ENCODE assay signal across 8 cellular contexts in the genomic region with DNA sequence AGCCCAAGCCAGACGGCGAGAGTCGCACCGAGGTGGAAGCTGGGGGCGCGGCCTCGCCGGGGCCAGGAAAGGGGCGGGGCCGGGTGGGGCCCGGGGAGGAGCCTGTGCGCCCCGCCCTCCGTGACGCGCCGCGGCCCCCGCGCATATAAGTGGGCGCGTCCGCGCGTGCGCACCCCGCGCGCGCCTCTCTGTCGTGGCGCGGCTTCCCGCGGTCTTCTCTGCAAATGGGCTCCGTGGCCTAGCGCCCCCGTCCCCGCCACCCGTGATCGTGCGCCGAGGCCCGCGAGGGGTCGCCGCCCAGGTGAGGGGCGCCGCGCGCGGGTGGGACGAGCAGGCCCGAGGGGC. TPM values are rescaled to one million over a fixed set of nuclear protein-coding genes. Genes with fewer than 3 reads are reported as not detected.
DNase-seq lines count a peak whose midpoint lies in the region; ATAC-seq lines count a peak whose summit lies in the region.

A gene with protein sequence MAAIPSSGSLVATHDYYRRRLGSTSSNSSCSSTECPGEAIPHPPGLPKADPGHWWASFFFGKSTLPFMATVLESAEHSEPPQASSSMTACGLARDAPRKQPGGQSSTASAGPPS (plus strand): TSS at position 172 of the 345 bp plus-strand sequence. CDS start 544 bp downstream, outside the sequence.

- no peaks in the 10 kb centered on the region for H3K27me3 Mint-ChIP-seq in activated CD4-positive, alpha-beta T cell treated with anti-CD3 and anti-CD28 coated beads for 36 hours

- intact Hi-C loops in activated CD4-positive, alpha-beta T cell treated with anti-CD3 and anti-CD28 coated beads for 36 hours (cut with DNase I, micrococcal nuclease) = loop anchor here (1.0 to 5.0 kb wide), 17 partner anchors 17 to 734 kb away; a partner anchor contains a TSS
- intact Hi-C loops in left colon (cut with DNase I, micrococcal nuclease) = no loop called here

- H3K9me3 Mint-ChIP-seq in activated CD4-positive, alpha-beta T cell treated with anti-CD3 and anti-CD28 coated beads for 36 hours (ENCODE audit: low read depth) = peaks cover 4% of the 10 kb centered on the region

- peaks cover 10% of the 10 kb centered on the region for H3K4me1 Mint-ChIP-seq in activated CD4-positive, alpha-beta T cell treated with anti-CD3 and anti-CD28 coated beads for 36 hours

- CTCF ChIA-PET in activated CD4-positive, alpha-beta T cell treated with anti-CD3 and anti-CD28 coated beads for 36 hours (lab: Charles Lee) = interaction anchor here (0.7 to 4.0 kb wide), 4 partner anchors 17 to 560 kb away, joined by 3 to 21 read pairs (median 4); a partner anchor contains a TSS

- H3K4me3 Mint-ChIP-seq in activated CD4-positive, alpha-beta T cell treated with anti-CD3 and anti-CD28 coated beads for 36 hours = peak within 1 kb of the TSS; percentile 77

- ATAC-seq in HG02870 (IDR thresholded peaks at IDR 0.05; ENCODE audit: unreplicated experiment) (peak; percentile 62), left colon (peak; percentile 78)
- peak; percentile 80 for ATAC-seq in activated CD4-positive, alpha-beta T cell treated with anti-CD3 and anti-CD28 coated beads for 36 hours

- peak within 1 kb of the TSS; percentile 85 for H3K27ac ChIP-seq in cingulate gyrus (ENCODE audit: low read depth, low read length)

- POLR2A ChIA-PET in activated CD4-positive, alpha-beta T cell treated with anti-CD3 and anti-CD28 coated beads for 36 hours (lab: Charles Lee) = interaction anchor here (0.5 to 0.6 kb wide), 2 partner anchors 83 to 431 kb away, joined by 3 to 4 read pairs; no protein-coding TSS in a partner anchor

- H3K36me3 Mint-ChIP-seq in activated CD4-positive, alpha-beta T cell treated with anti-CD3 and anti-CD28 coated beads for 36 hours (ENCODE audit: low read depth) = peaks cover 29% of the 10 kb centered on the region

- DNase-seq in NCI-H2107 (lab: John Stamatoyannopoulos, UW) = peak; percentile 85
- no peak for DNase-seq in NCI-H2107 treated with DMSO at 0.1 percent for 48 hours (lab: John Stamatoyannopoulos, UW; ENCODE audit: unreplicated experiment)
- peak; percentile 58 for DNase-seq in NCI-H2196 treated with DMSO at 0.1 percent for 48 hours (lab: John Stamatoyannopoulos, UW; ENCODE audit: unreplicated experiment)
- peak; percentile 93 for DNase-seq in activated CD4-positive, alpha-beta T cell treated with anti-CD3 and anti-CD28 coated beads for 36 hours
- peak; percentile 71 to 88 for DNase-seq in left colon
- DNase-seq in stimulated activated CD4-positive, alpha-beta T cell treated with anti-CD3 and anti-CD28 coated beads, Interleukin-1b, Interleukin-23, amount 100 ng/mL, for 1 hour (ENCODE audit: low read depth in 2 of 2) = peak; percentile 75 to 78

- peak within 1 kb of the TSS; percentile 78 for H3K27ac Mint-ChIP-seq in activated CD4-positive, alpha-beta T cell treated with anti-CD3 and anti-CD28 coated beads for 36 hours

RNA-seq across cellular contexts. Expression of the gene that starts here (rescaled TPM):
- total RNA-seq in activated CD4-positive, alpha-beta T cell treated with anti-CD3 and anti-CD28 coated beads for 36 hours = 100 to 1,000 TPM; 119 to 133 TPM
- total RNA-seq in left colon = 100 to 1,000 TPM; 554 to 564 TPM

Comparison
In these comparisons a context has a peak if more than half of its experiments do, and no peak if none do; other contexts are left out.
1. RNA of the gene that starts here (total RNA-seq): 554 to 564 TPM in left colon; 119 to 133 TPM in activated CD4-positive, alpha-beta T cell treated with anti-CD3 and anti-CD28 coated beads for 36 hours; every median in the first group is over 4 times any median in the second.
2. intact Hi-C loops: an anchor here in activated CD4-positive, alpha-beta T cell treated with anti-CD3 and anti-CD28 coated beads for 36 hours (1.0 to 5.0 kb wide); none called in left colon.
3. Peak in every context shown above with its lines, with median percentiles within 50 percentile points of each other: ATAC-seq.